Comparison of ENCODE assay signal across 8 cellular contexts in genomic region chr12:31729728-31730127, GRCh38. TPM values are rescaled to one million over a fixed set of nuclear protein-coding genes. Genes with fewer than 3 reads are reported as not detected.
A peak's percentile ranks its signal among the peaks of the same experiment; 100 is the strongest.
DNase-seq lines count a peak whose midpoint lies in the region; ATAC-seq, FAIRE-seq and TF ChIP-seq lines count a peak whose summit lies in the region.

No MANE protein-coding gene starts in this region.

- H3K9ac ChIP-seq in HUES6 (ENCODE audit: low read length) = no peak overlapping the region

- TF ChIP-seq CTCF in A549 (IDR thresholded peaks at IDR 0.05) (no peak), MCF 10A (IDR thresholded peaks at IDR 0.05; ENCODE audit: unreplicated experiment) (no peak), mesothelial cell of epicardium (IDR thresholded peaks at IDR 0.05; ENCODE audit: unreplicated experiment) (no peak)

- H3K4me1 ChIP-seq in A549 (peaks cover 26% of the 10 kb centered on the region), HUES6 (ENCODE audit: control insufficient read depth, insufficient read depth, low read length) (peaks cover 26% of the 10 kb centered on the region)

- H3K9me3 ChIP-seq in A549 (peaks cover 6% of the 10 kb centered on the region; the same call in 2 of the 3 replicates), HUES6 (ENCODE audit: control insufficient read depth, insufficient read depth, low read depth, low read length) (peaks cover 12% of the 10 kb centered on the region; the same call in 1 of the 2 replicates)

- no peaks in the 10 kb centered on the region for H3K36me3 ChIP-seq in HUES6 (ENCODE audit: control insufficient read depth, insufficient read depth, low read length)

- TF ChIP-seq RAD21 in A549 (conservative IDR thresholded peaks at IDR 0.05 in 1 of 2, IDR thresholded peaks at IDR 0.05 in 1 of 2) = no peak

- CTCF ChIA-PET in A549 (lab: Yijun Ruan, JAX) (interaction anchor here (1.0 to 1.7 kb wide), 3 partner anchors 15 to 329 kb away, joined by 3 to 6 read pairs (median 3); no protein-coding TSS in a partner anchor), MCF 10A (lab: Yijun Ruan, JAX) (interaction anchor here (1.3 kb wide), 1 partner anchor 28 kb away, joined by 3 read pairs; no protein-coding TSS in a partner anchor)

- H3K4me3 Mint-ChIP-seq in MCF 10A (ENCODE audit: unreplicated experiment) = peak overlapping the region; percentile 84
- peak overlapping the region; percentile 93 for H3K4me3 Mint-ChIP-seq in mesothelial cell of epicardium

- intact Hi-C loops in MCF 10A (cut with micrococcal nuclease) = no loop called here

- peaks cover 9% of the 10 kb centered on the region for H3K9me3 Mint-ChIP-seq in MCF 10A (ENCODE audit: unreplicated experiment)
- peaks cover 13% of the 10 kb centered on the region for H3K9me3 Mint-ChIP-seq in mesothelial cell of epicardium

- H3K4me2 ChIP-seq in A549 = peak overlapping the region; percentile 80

- H3K36me3 Mint-ChIP-seq in MCF 10A (ENCODE audit: insufficient read depth, unreplicated experiment) (peaks cover 10% of the 10 kb centered on the region), mesothelial cell of epicardium (peaks cover 19% of the 10 kb centered on the region)

- H3K27ac Mint-ChIP-seq in MCF 10A (ENCODE audit: low read depth, unreplicated experiment) (no peak overlapping the region), mesothelial cell of epicardium (peak overlapping the region; percentile 99)

- DNase-seq in A549 (ENCODE audit: low read depth in 1 of 2, low spot score in 1 of 2) (no peak), MCF 10A (ENCODE audit: unreplicated experiment) (no peak), mesothelial cell of epicardium (ENCODE audit: low spot score in 2 of 2, unreplicated experiment in 2 of 2) (no peak), mesenteric fat pad (ENCODE audit: low spot score) (no peak)

- H3K27ac ChIP-seq in A549 = peak overlapping the region; percentile 87 to 94
- peak overlapping the region; percentile 66; the same call in 1 of the 2 replicates for H3K27ac ChIP-seq in HUES6 (ENCODE audit: low read depth, low read length)

- FAIRE-seq in A549 (lab: Jason Lieb, UNC) = no peak

- H3K27me3 Mint-ChIP-seq in MCF 10A (ENCODE audit: insufficient read depth, unreplicated experiment) = no peaks in the 10 kb centered on the region
- H3K27me3 Mint-ChIP-seq in mesothelial cell of epicardium (ENCODE audit: low read depth) = no peaks in the 10 kb centered on the region

- no TSS peak for BruUV-seq in MCF 10A (replicated peaks; lab: Mats Ljungman, UMichigan)

- POLR2A ChIA-PET in A549 (lab: Yijun Ruan, JAX) (interaction anchor here (0.9 to 1.9 kb wide), 5 partner anchors 16 to 230 kb away, joined by 3 to 20 read pairs (median 11); partner anchors contain the start of genes ETFBKMT and RESF1), MCF 10A (lab: Yijun Ruan, JAX) (interaction anchor here (1.5 to 2.2 kb wide), 6 partner anchors 10 to 229 kb away, joined by 4 to 12 read pairs (median 8); partner anchors contain the start of genes ETFBKMT and RESF1)

- WGBS in A549 (ENCODE audit: missing lambda C conversion rate) = 93% methylated on average over 4 of the region's 4 CpGs

- TF ChIP-seq POLR2A in A549 (IDR thresholded peaks at IDR 0.05; ENCODE audit: low read length) = no peak

- TF ChIP-seq EP300 in A549 (IDR thresholded peaks at IDR 0.05) = no peak

- no peaks in the 10 kb centered on the region for H3K27me3 ChIP-seq in HUES6 (ENCODE audit: control insufficient read depth, insufficient read depth, low read length)

- ATAC-seq in A549 (no peak), HG02588 (IDR thresholded peaks at IDR 0.05; ENCODE audit: unreplicated experiment) (no peak), GM19324 (IDR thresholded peaks at IDR 0.05; ENCODE audit: low FRiP score, unreplicated experiment) (no peak), HG03095 (IDR thresholded peaks at IDR 0.05; ENCODE audit: unreplicated experiment) (no peak)

- H3K4me3 ChIP-seq in A549 = peak overlapping the region; percentile 67
- peak overlapping the region; percentile 76 for H3K4me3 ChIP-seq in HUES6 (ENCODE audit: low read depth, low read length)

- H3K4me1 Mint-ChIP-seq in MCF 10A (ENCODE audit: insufficient read depth, unreplicated experiment) (peaks cover 14% of the 10 kb centered on the region), mesothelial cell of epicardium (peaks cover 31% of the 10 kb centered on the region)

TF ChIP-seq in A549, 52 proteins besides CTCF, POLR2A, EP300 and RAD21:
- TF ChIP-seq EHF (CRISPR knock-in tag; IDR thresholded peaks at IDR 0.05) (no peak), ESRRA (IDR thresholded peaks at IDR 0.05; ENCODE audit: borderline replicate concordance, low read length) (no peak), RNF2 (IDR thresholded peaks at IDR 0.05; ENCODE audit: borderline replicate concordance, low read depth) (no peak)

RNA-seq across cellular contexts. Expression of gene AMN1, which starts 0.9 kb away (rescaled TPM):
- polyA plus RNA-seq in A549 (2011; rRNA removed) (50.9 and 53.3 TPM in 2 replicates), A549 (2017; fragmentation: RNase III; extraction: RNeasy Plus Mini Kit Qiagen cat#74134 plus additional on column Dnase treatment) (14.8 to 20.0 TPM (median 18.5 TPM) in 3 replicates)
- 10.5 and 10.9 TPM in 2 replicates for polyA plus RNA-seq in A549 (2012; cell fraction: cytosol; rRNA removed)
- polyA plus RNA-seq in A549 (2012; cell fraction: nucleus; rRNA removed) = 3.2 and 5.9 TPM in 2 replicates
- 11.2 and 15.8 TPM in 2 replicates for polyA minus RNA-seq in A549 (2011; rRNA and poly(A)+ RNA removed)
- total RNA-seq in MCF 10A (2022) (3.0 and 5.6 TPM in 2 replicates), mesothelial cell of epicardium (14.6 to 17.5 TPM (median 15.3 TPM) in 3 replicates), mesenteric fat pad (8.2 TPM)
